ENCODE assay signal across 10 cellular contexts in genomic region chr22:50192056-50192824, GRCh38. TPM values are rescaled to one million over a fixed set of nuclear protein-coding genes. Genes with fewer than 3 reads are reported as not detected.
DNase-seq lines count a peak whose midpoint lies in the region; ATAC-seq and TF ChIP-seq lines count a peak whose summit lies in the region.
"Had no signal": no experiment of that assay in that cellular context is flagged by ENCODE, and none has a peak within 500 bp of the region (broad histone marks: within the 10 kb centered on the region; RNA-seq: fewer than 3 reads in every experiment).

No MANE protein-coding gene starts in this region.

- H3K4me1 ChIP-seq in HCT116 (ENCODE audit: control insufficient read depth in 1 of 2, insufficient read depth in 2 of 2, low read length in 2 of 2) = peaks cover 18 to 34% of the 10 kb centered on the region in 2 experiments
- H3K4me1 ChIP-seq in liver (ENCODE audit: control insufficient read depth in 4 of 4, insufficient read depth in 4 of 4, low read length in 3 of 4) = peaks cover 22 to 86% (median 63%) of the 10 kb centered on the region in 4 donors
- H3K4me1 ChIP-seq: neural progenitor cell had no signal

- RAD21 ChIA-PET in HCT116 (lab: Charles Lee; ENCODE audit: low non-redundant PET in 1 of 2, low total read pairs in 2 of 2, uncharacterized antibody in 2 of 2, unreplicated experiment in 2 of 2) = no interaction called here

- peak overlapping the region; percentile 94 for H3K27ac Mint-ChIP-seq in activated CD8-positive, alpha-beta T cell treated with anti-CD3 and anti-CD28 coated beads, Interleukin-2, amount 10 ng/mL, durations not matched to agents 7 days and 5 days

- WGBS in liver = 84% methylated on average over 26 of the region's 26 CpGs

- DNase-seq in HCT116 (ENCODE audit: low read depth, low spot score) (no peak), NCI-H2029 (lab: John Stamatoyannopoulos, UW) (no peak), NCI-H2196 (lab: John Stamatoyannopoulos, UW; ENCODE audit: unreplicated experiment) (no peak), medulla oblongata (ENCODE audit: extremely low spot score) (no peak)
- DNase-seq in activated CD8-positive, alpha-beta T cell treated with anti-CD3 and anti-CD28 coated beads, Interleukin-2, amount 10 ng/mL, durations not matched to agents 7 days and 5 days = peak; percentile 38
- no peak for DNase-seq in stimulated activated CD4-positive, alpha-beta T cell treated with anti-CD3 and anti-CD28 coated beads, Interleukin-2, amount 100 ng/mL, for 24 hours
- DNase-seq: NCI-H2029 treated with DMSO at 0.1 percent for 48 hours had no signal

- TF ChIP-seq RAD21 in HCT116 (IDR thresholded peaks at IDR 0.05; ENCODE audit: low read depth) = no peak
- TF ChIP-seq RAD21 in liver (IDR thresholded peaks at IDR 0.05) = no peak

- ATAC-seq in HCT116 = no peak
- no peak for ATAC-seq in activated CD8-positive, alpha-beta T cell treated with anti-CD3 and anti-CD28 coated beads, Interleukin-2, amount 10 ng/mL, durations not matched to agents 7 days and 5 days

- no peaks in the 10 kb centered on the region for H3K27me3 Mint-ChIP-seq in activated CD8-positive, alpha-beta T cell treated with anti-CD3 and anti-CD28 coated beads, Interleukin-2, amount 10 ng/mL, durations not matched to agents 7 days and 5 days (ENCODE audit: low read depth)

- H3K9ac ChIP-seq in HCT116 (ENCODE audit: low read length) = no peak overlapping the region
- H3K9ac ChIP-seq in liver (ENCODE audit: low read depth in 1 of 2, low read length in 2 of 2) = no peak overlapping the region
- H3K9ac ChIP-seq: neural progenitor cell had no signal

- intact Hi-C loops in HCT116 (cut with micrococcal nuclease) = no loop called here

- H3K27ac ChIP-seq in C4-2B = peak overlapping the region; percentile 78; the same call in 1 of the 2 replicates
- H3K27ac ChIP-seq in HCT116 (ENCODE audit: low read depth, low read length) = peak overlapping the region; percentile 27; the same call in 1 of the 2 replicates
- H3K27ac ChIP-seq in liver (ENCODE audit: low read depth in 1 of 2, low read length in 2 of 2) = peak overlapping the region; percentile 87 to 90
- H3K27ac ChIP-seq: neural progenitor cell had no signal

- no peaks in the 10 kb centered on the region for H3K9me3 ChIP-seq in HCT116 (ENCODE audit: control insufficient read depth in 1 of 2, insufficient read depth in 1 of 2, low read depth in 1 of 2, low read length in 2 of 2)
- H3K9me3 ChIP-seq in liver (ENCODE audit: control insufficient read depth in 4 of 4, low read length in 3 of 4) = no peaks in the 10 kb centered on the region

- H4K20me1 ChIP-seq in HCT116 (ENCODE audit: insufficient read depth) = peaks cover 6% of the 10 kb centered on the region; the same call in 1 of the 2 replicates

- POLR2A ChIA-PET in HCT116 (lab: Charles Lee) = no interaction called here
- POLR2A ChIA-PET in activated CD8-positive, alpha-beta T cell treated with anti-CD3 and anti-CD28 coated beads, Interleukin-2, amount 10 ng/mL, durations not matched to agents 7 days and 5 days (lab: Charles Lee) = interaction anchor here (1.2 to 2.7 kb wide), 8 partner anchors 9 to 348 kb away, joined by 3 to 17 read pairs (median 6); partner anchors contain the start of genes SCO2 and TUBGCP6

- peaks cover 30% of the 10 kb centered on the region for H3K36me3 Mint-ChIP-seq in activated CD8-positive, alpha-beta T cell treated with anti-CD3 and anti-CD28 coated beads, Interleukin-2, amount 10 ng/mL, durations not matched to agents 7 days and 5 days (ENCODE audit: low read depth)

- no peaks in the 10 kb centered on the region for H3K27me3 ChIP-seq in HCT116 (ENCODE audit: insufficient read depth, low read length)
- no peaks in the 10 kb centered on the region for H3K27me3 ChIP-seq in liver (ENCODE audit: control insufficient read depth in 4 of 4, insufficient read depth in 4 of 4, low read length in 3 of 4)
- H3K27me3 ChIP-seq: neural progenitor cell had no signal

- CTCF ChIA-PET in HCT116 (lab: Charles Lee) = no interaction called here
- CTCF ChIA-PET in activated CD8-positive, alpha-beta T cell treated with anti-CD3 and anti-CD28 coated beads, Interleukin-2, amount 10 ng/mL, durations not matched to agents 7 days and 5 days (lab: Charles Lee) = interaction anchor here (1.5 to 2.6 kb wide), 2 partner anchors 14 to 43 kb away, joined by 5 to 10 read pairs; no protein-coding TSS in a partner anchor

- peak overlapping the region; percentile 91 for H3K4me3 Mint-ChIP-seq in activated CD8-positive, alpha-beta T cell treated with anti-CD3 and anti-CD28 coated beads, Interleukin-2, amount 10 ng/mL, durations not matched to agents 7 days and 5 days

- no TSS peak for BruUV-seq in HCT116 (replicated peaks; lab: Mats Ljungman, UMichigan)

- H3K36me3 ChIP-seq in HCT116 (ENCODE audit: control insufficient read depth in 1 of 2, insufficient read depth in 2 of 2, low read length in 2 of 2) (peaks cover 2 to 18% of the 10 kb centered on the region in 2 experiments; a peak in 3 of 4 replicates), liver (ENCODE audit: control insufficient read depth in 4 of 4, insufficient read depth in 3 of 4, low read depth in 1 of 4, low read length in 3 of 4) (peaks cover 0 to 19% (median 0%) of the 10 kb centered on the region in 4 donors)
- H3K36me3 ChIP-seq: neural progenitor cell had no signal

- no peaks in the 10 kb centered on the region for H3K9me2 ChIP-seq in HCT116 (ENCODE audit: insufficient read depth)

- H3K4me3 ChIP-seq in HCT116 (replicated peaks in 1 of 2; ENCODE audit: low read depth in 1 of 2, low read length in 2 of 2) = no peak overlapping the region
- H3K4me3 ChIP-seq in liver (ENCODE audit: low read depth in 1 of 3, low read length in 3 of 3) = no peak overlapping the region
- H3K4me3 ChIP-seq: neural progenitor cell had no signal

- TF ChIP-seq POLR2A in HCT116 (IDR thresholded peaks at IDR 0.05; ENCODE audit: borderline replicate concordance, extremely low read depth, insufficient read depth, insufficient read length) = no peak

- no peak overlapping the region for H2AFZ ChIP-seq in HCT116 (ENCODE audit: low read depth, low read length, poor library complexity, severe bottlenecking)
- H2AFZ ChIP-seq: neural progenitor cell had no signal

- H3K4me1 Mint-ChIP-seq in activated CD8-positive, alpha-beta T cell treated with anti-CD3 and anti-CD28 coated beads, Interleukin-2, amount 10 ng/mL, durations not matched to agents 7 days and 5 days (ENCODE audit: low read depth) = peaks cover 48% of the 10 kb centered on the region

- H3K4me2 ChIP-seq in HCT116 (ENCODE audit: low read length) = no peak overlapping the region
- H3K4me2 ChIP-seq: neural progenitor cell had no signal

- H3K79me2 ChIP-seq in HCT116 (ENCODE audit: insufficient read depth, low read length) = peaks cover 72% of the 10 kb centered on the region

- H3K9me3 Mint-ChIP-seq in activated CD8-positive, alpha-beta T cell treated with anti-CD3 and anti-CD28 coated beads, Interleukin-2, amount 10 ng/mL, durations not matched to agents 7 days and 5 days (ENCODE audit: insufficient read depth) = no peaks in the 10 kb centered on the region
- H3K9me3 Mint-ChIP-seq: neural progenitor cell had no signal

- TF ChIP-seq CTCF in C4-2B (conservative IDR thresholded peaks at IDR 0.05) (no peak), HCT116 (IDR thresholded peaks at IDR 0.05 in 2 of 3, conservative IDR thresholded peaks at IDR 0.05 in 1 of 3; ENCODE audit: borderline replicate concordance in 1 of 3, insufficient read depth in 1 of 3, low read depth in 2 of 3, low read length in 2 of 3) (no peak), liver (IDR thresholded peaks at IDR 0.05; ENCODE audit: low read depth, low read length, missing input control) (no peak)

TF ChIP-seq in HCT116, 20 proteins besides CTCF, POLR2A, EP300 and RAD21 (continues in another document):
- no peak for TF ChIP-seq ZNF274 (IDR thresholded peaks at IDR 0.05; ENCODE audit: low read depth, low read length)
- no peak for TF ChIP-seq SIN3A (IDR thresholded peaks at IDR 0.05; ENCODE audit: low read depth)
- no peak for TF ChIP-seq EZH2phosphoT487 (IDR thresholded peaks at IDR 0.05; ENCODE audit: borderline replicate concordance)
- TF ChIP-seq YY1 (IDR thresholded peaks at IDR 0.05; ENCODE audit: extremely low read depth, insufficient replicate concordance, low read depth, low read length) = no peak

TF ChIP-seq in liver, 16 proteins besides CTCF, POLR2A, EP300 and RAD21:
- no peak for TF ChIP-seq HNF4A (conservative IDR thresholded peaks at IDR 0.05)
- TF ChIP-seq NR2F2 (IDR thresholded peaks at IDR 0.05) = no peak

RNA-seq across cellular contexts. Expression of gene TRABD, which starts 6.5 kb away (rescaled TPM):
- 90.3 TPM for total RNA-seq in HCT116 (2021; ENCODE audit: unreplicated experiment)
- polyA plus RNA-seq in HCT116 (2012) = 81.3 and 109 TPM in 2 replicates
- 100 to 1,000 TPM; 115 to 129 TPM for total RNA-seq in activated CD8-positive, alpha-beta T cell treated with anti-CD3 and anti-CD28 coated beads, Interleukin-2, amount 10 ng/mL, durations not matched to agents 7 days and 5 days
- 10 to 100 TPM; 10.5 to 18.3 TPM for total RNA-seq in liver
- polyA plus RNA-seq in liver = 10 to 100 TPM; 14.4 to 29.7 TPM

RNA-seq across cellular contexts. Expression of gene SELENOO, which starts 8.6 kb away (rescaled TPM):
- 29.6 TPM for total RNA-seq in HCT116 (2021; ENCODE audit: unreplicated experiment)
- 27.2 and 30.6 TPM in 2 replicates for polyA plus RNA-seq in HCT116 (2012)
- 10 to 100 TPM; 23.6 to 24.4 TPM for total RNA-seq in activated CD8-positive, alpha-beta T cell treated with anti-CD3 and anti-CD28 coated beads, Interleukin-2, amount 10 ng/mL, durations not matched to agents 7 days and 5 days
- total RNA-seq in liver = 10 to 100 TPM; 16.4 to 58.9 TPM
- 10 to 100 TPM; 25.5 to 59.2 TPM for polyA plus RNA-seq in liver

RNA-seq across cellular contexts. Expression of gene PANX2, which starts 21.7 kb away (rescaled TPM):
- total RNA-seq in HCT116 (2021; ENCODE audit: unreplicated experiment) (8.0 TPM), liver (1 to 10 TPM in 1 of 2 donors, under 1 TPM in 1; 0.56 to 2.3 TPM)
- polyA plus RNA-seq in HCT116 (2012) = 6.5 and 11.2 TPM in 2 replicates
- total RNA-seq in activated CD8-positive, alpha-beta T cell treated with anti-CD3 and anti-CD28 coated beads, Interleukin-2, amount 10 ng/mL, durations not matched to agents 7 days and 5 days = under 1 TPM in 1 of 2 experiments, not detected in 1; 0.10 TPM
- 10 to 100 TPM in 1 of 2 donors, under 1 TPM in 1; 0.39 to 14.8 TPM for polyA plus RNA-seq in liver

RNA-seq across cellular contexts. Expression of gene TUBGCP6, which starts 52.6 kb away (rescaled TPM):
- total RNA-seq in HCT116 (2021; ENCODE audit: unreplicated experiment) (38.6 TPM), liver (10 to 100 TPM; 20.9 to 31.7 TPM)
- polyA plus RNA-seq in HCT116 (2012) = 27.0 and 29.9 TPM in 2 replicates
- total RNA-seq in activated CD8-positive, alpha-beta T cell treated with anti-CD3 and anti-CD28 coated beads, Interleukin-2, amount 10 ng/mL, durations not matched to agents 7 days and 5 days = 10 to 100 TPM; 53.2 to 58.1 TPM
- polyA plus RNA-seq in liver = 10 to 100 TPM in 1 of 2 donors, 1 to 10 TPM in 1; 9.3 to 11.9 TPM

RNA-seq across cellular contexts. Expression of gene HDAC10, which starts 58.8 kb away (rescaled TPM):
- 67.5 TPM for total RNA-seq in HCT116 (2021; ENCODE audit: unreplicated experiment)
- polyA plus RNA-seq in HCT116 (2012) = 45.5 and 52.0 TPM in 2 replicates
- total RNA-seq in activated CD8-positive, alpha-beta T cell treated with anti-CD3 and anti-CD28 coated beads, Interleukin-2, amount 10 ng/mL, durations not matched to agents 7 days and 5 days = 10 to 100 TPM; 71.4 to 75.9 TPM
- total RNA-seq in liver = 10 to 100 TPM; 11.4 to 18.2 TPM
- 10 to 100 TPM in 1 of 2 donors, 1 to 10 TPM in 1; 6.2 to 15.9 TPM for polyA plus RNA-seq in liver

Comparison
In these comparisons a context has a peak if more than half of its experiments do, and no peak if none do; other contexts are left out.
1. H3K27ac ChIP-seq: peak in every context shown above with its lines; median percentile 88 in liver; 78 in C4-2B; 27 in HCT116.